Comparison of ENCODE assay signal across 8 cellular contexts in the genomic region with DNA sequence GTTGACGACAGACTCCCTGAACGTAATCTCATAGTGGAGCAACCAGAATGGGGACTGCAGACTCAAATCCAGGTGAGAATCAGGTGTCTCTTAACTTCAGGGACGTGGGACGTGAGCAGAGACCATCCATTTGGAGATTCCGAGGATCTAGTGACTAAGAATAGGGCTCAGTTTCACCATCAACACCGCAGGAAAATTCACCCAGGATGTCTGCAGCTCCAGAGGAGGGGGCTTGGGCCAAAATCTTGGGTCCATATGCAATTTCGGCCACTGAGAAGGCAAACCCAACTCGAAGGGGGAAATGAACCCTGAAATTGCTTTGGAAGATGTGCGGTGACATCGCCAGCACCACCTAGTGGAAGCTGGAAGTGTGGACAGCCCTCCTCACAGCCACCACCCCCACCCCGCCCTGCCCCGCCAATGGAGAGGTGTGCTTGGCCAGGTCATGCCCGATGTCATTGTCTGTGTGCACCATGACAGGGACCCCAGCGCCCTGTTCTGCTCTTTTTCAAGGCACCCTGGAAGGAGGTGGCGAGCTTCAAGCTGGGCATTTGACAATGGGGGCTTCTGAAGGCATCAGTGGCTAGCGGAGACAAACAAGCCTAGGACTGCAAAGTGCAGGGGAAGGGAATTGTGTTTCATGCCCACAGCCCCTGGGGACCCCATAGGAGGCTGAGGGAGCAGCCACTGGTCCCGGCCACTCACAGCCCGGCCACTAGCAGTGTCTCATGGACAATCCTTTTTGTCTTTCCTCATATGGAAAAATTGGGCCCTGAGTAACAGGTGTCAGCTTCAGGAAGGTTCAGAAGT. TPM values are rescaled to one million over a fixed set of nuclear protein-coding genes. Genes with fewer than 3 reads are reported as not detected.
DNase-seq lines count a peak whose midpoint lies in the region; ATAC-seq and TF ChIP-seq lines count a peak whose summit lies in the region.

No MANE protein-coding gene starts in this region.

- POLR2A ChIA-PET in Panc1 (lab: Charles Lee), result no interaction called here

- no peaks in the 10 kb centered on the region for H3K9me3 ChIP-seq in Panc1 (ENCODE audit: control insufficient read depth, insufficient read depth, low read depth, low read length)
- H3K9me3 ChIP-seq in tibial nerve, result no peaks in the 10 kb centered on the region

- DNase-seq in AG10803 (ENCODE audit: low read depth) (peak; percentile 62), Panc1 (ENCODE audit: low read depth, low spot score) (no peak), fibroblast of the conjunctiva (ENCODE audit: low read depth) (peak; percentile 43), osteocyte (ENCODE audit: extremely low spot score, unreplicated experiment) (no peak), tibial nerve (ENCODE audit: low spot score in 2 of 2) (peak in 1 of 2 donors; percentile 23)
- DNase-seq in activated T-helper 1 cell treated with anti-CD3 and anti-CD28 coated beads, Interleukin-2, amount 50 U/mL, for 16 hours (ENCODE audit: low read depth in 1 of 2, low spot score in 1 of 2), result peak; percentile 37 to 38

- in situ Hi-C loops in Panc1 (cut with HindIII; ENCODE audit: low pct_unique_long_range_greater_than_20kb, low sequenced_read_pairs), result no loop called here

- TF ChIP-seq CTCF in AG10803 (conservative IDR thresholded peaks at IDR 0.05; ENCODE audit: low read length), result peak; percentile 76
- peak; percentile 86 for TF ChIP-seq CTCF in Panc1 (IDR thresholded peaks at IDR 0.05)
- peak; percentile 83 for TF ChIP-seq CTCF in osteocyte (IDR thresholded peaks at IDR 0.05)
- peak; percentile 71 to 84 (median 80) for TF ChIP-seq CTCF in tibial nerve (IDR thresholded peaks at IDR 0.05)

- H3K4me3 ChIP-seq in AG10803 (ENCODE audit: low read length) (no peak overlapping the region), Panc1 (ENCODE audit: low read depth in 2 of 2, low read length in 2 of 2) (no peak overlapping the region), tibial nerve (no peak overlapping the region)

- H3K27ac Mint-ChIP-seq in osteocyte (ENCODE audit: unreplicated experiment), result no peak overlapping the region

- no peaks in the 10 kb centered on the region; the same call in 1 of the 2 replicates for H3K36me3 ChIP-seq in Panc1 (ENCODE audit: control insufficient read depth, insufficient read depth, low read length)
- peaks cover 0 to 26% (median 6%) of the 10 kb centered on the region in 3 donors for H3K36me3 ChIP-seq in tibial nerve

- no peaks in the 10 kb centered on the region for H3K27me3 Mint-ChIP-seq in osteocyte (ENCODE audit: unreplicated experiment)

- no peaks in the 10 kb centered on the region for H3K9me3 Mint-ChIP-seq in osteocyte (ENCODE audit: unreplicated experiment)

- TF ChIP-seq EP300 in tibial nerve (IDR thresholded peaks at IDR 0.05), result no peak

- no TSS peak for BruUV-seq in Panc1 (replicated peaks; lab: Mats Ljungman, UMichigan)

- peak; percentile 84 for ATAC-seq in Panc1
- no peak for ATAC-seq in HG03457 (IDR thresholded peaks at IDR 0.05; ENCODE audit: unreplicated experiment)

- H3K36me3 Mint-ChIP-seq in osteocyte (ENCODE audit: unreplicated experiment), result peaks cover 23% of the 10 kb centered on the region

- WGBS in tibial nerve, 2 donors, result 28 to 31% methylated on average over 17 to 18 of the region's 18 CpGs

- H3K27ac ChIP-seq in Panc1 (ENCODE audit: low read length) (no peak overlapping the region), tibial nerve (peak overlapping the region in 2 of 4 donors; percentile 32 to 57)

- intact Hi-C loops in Panc1 (cut with micrococcal nuclease; ENCODE audit: unreplicated experiment), result no loop called here

- no peaks in the 10 kb centered on the region for H3K4me1 Mint-ChIP-seq in osteocyte (ENCODE audit: unreplicated experiment)

- H3K4me1 ChIP-seq in Panc1 (ENCODE audit: control insufficient read depth, insufficient read depth, low read length) (peaks cover 4% of the 10 kb centered on the region; the same call in 1 of the 2 replicates), tibial nerve (peaks cover 0 to 30% (median 5%) of the 10 kb centered on the region in 4 donors)

- H3K4me3 Mint-ChIP-seq in osteocyte (ENCODE audit: unreplicated experiment), result no peak overlapping the region

- peak; percentile 51 for TF ChIP-seq POLR2A in GM19193 (IDR thresholded peaks at IDR 0.05; ENCODE audit: extremely low read depth, insufficient read depth, insufficient read length)
- no peak for TF ChIP-seq POLR2A in tibial nerve (IDR thresholded peaks at IDR 0.05)

- CTCF ChIA-PET in Panc1 (lab: Charles Lee), result interaction anchor here (0.6 to 0.7 kb wide), 3 partner anchors 11 to 484 kb away, joined by 3 to 7 read pairs (median 3); no protein-coding TSS in a partner anchor

- no peaks in the 10 kb centered on the region for H3K27me3 ChIP-seq in Panc1 (ENCODE audit: control insufficient read depth, insufficient read depth, low read length)
- no peaks in the 10 kb centered on the region for H3K27me3 ChIP-seq in tibial nerve

RNA-seq across cellular contexts. Expression of a gene that starts 24.8 kb away (rescaled TPM):
- total RNA-seq in Panc1 (2021; ENCODE audit: unreplicated experiment), result 16.0 TPM
- 11.9 TPM for polyA plus RNA-seq in Panc1 (2012; ENCODE audit: insufficient read length)
- 16.2 and 19.5 TPM in 2 replicates for total RNA-seq in osteocyte
- 10 to 100 TPM in 3 of 4 donors, 1 to 10 TPM in 1; 8.3 to 16.8 (median 10.1) TPM for total RNA-seq in tibial nerve

RNA-seq across cellular contexts. Expression of a gene that starts 38.4 kb away (rescaled TPM):
- total RNA-seq in Panc1 (2021; ENCODE audit: unreplicated experiment), result 34.4 TPM
- 24.6 TPM for polyA plus RNA-seq in Panc1 (2012; ENCODE audit: insufficient read length)
- total RNA-seq in osteocyte, result 53.5 and 59.9 TPM in 2 replicates
- total RNA-seq in tibial nerve, result 100 to 1,000 TPM in 1 of 4 donors, 10 to 100 TPM in 3; 76.9 to 112 (median 79.4) TPM

Comparison
In these comparisons a context has a peak if more than half of its experiments do, and no peak if none do; other contexts are left out.
1. DNase-seq: peak in AG10803 (single experiment), activated T-helper 1 cell treated with anti-CD3 and anti-CD28 coated beads, Interleukin-2, amount 50 U/mL, for 16 hours (2 of 2) and fibroblast of the conjunctiva (single experiment); none in Panc1 (single experiment) and osteocyte (single experiment).
2. Peak in every context shown above with its lines, with median percentiles within 50 percentile points of each other: CTCF ChIP-seq.